18 cellular contexts compared by ENCODE assay signal in genomic region chr4:152374153-152374552, GRCh38.
A peak's percentile ranks its signal among the peaks of the same experiment; 100 is the strongest.
DNase-seq lines count a peak whose midpoint lies in the region; ATAC-seq, FAIRE-seq and TF ChIP-seq lines count a peak whose summit lies in the region.
"Had no signal": no experiment of that assay in that cellular context is flagged by ENCODE, and none has a peak within 500 bp of the region (broad histone marks: within the 10 kb centered on the region; RNA-seq: fewer than 3 reads in every experiment).

No MANE protein-coding gene starts in this region.

- no peaks in the 10 kb centered on the region for H3K9me2 ChIP-seq in SK-N-SH

- no peak overlapping the region for H3K23ac ChIP-seq in mesenchymal stem cell (ENCODE audit: low read length in 2 of 2)

- no peak overlapping the region for H3K27ac ChIP-seq in SK-N-SH (ENCODE audit: low read depth in 2 of 2, low read length in 1 of 2)
- H3K27ac ChIP-seq in mesenchymal stem cell (ENCODE audit: low read length, poor library complexity, severe bottlenecking): no peak overlapping the region
- H3K27ac ChIP-seq: C4-2B had no signal

- FAIRE-seq in islet of Langerhans (lab: Jason Lieb, UNC): peak; percentile 75
- FAIRE-seq: H54 had no signal

- H3K9me3 ChIP-seq in SK-N-SH (no peaks in the 10 kb centered on the region), mesenchymal stem cell (ENCODE audit: control insufficient read depth, low read length) (no peaks in the 10 kb centered on the region)

- no peak for TF ChIP-seq CTCF in SK-N-SH (IDR thresholded peaks at IDR 0.05)

- H3K4me1 ChIP-seq in SK-N-SH (ENCODE audit: control insufficient read depth in 1 of 2, insufficient read depth in 2 of 2, low read depth in 1 of 2, low read length in 1 of 2): no peaks in the 10 kb centered on the region; a peak in 1 of 4 replicates
- no peaks in the 10 kb centered on the region for H3K4me1 ChIP-seq in mesenchymal stem cell (ENCODE audit: control insufficient read depth, insufficient read depth, low read depth, low read length)

- POLR2A ChIA-PET in SK-N-SH (lab: Yijun Ruan, JAX): no interaction called here

- H3K18ac ChIP-seq in mesenchymal stem cell (ENCODE audit: low read depth in 1 of 2, low read length in 2 of 2): no peak overlapping the region

- H4K20me1 ChIP-seq in SK-N-SH (ENCODE audit: insufficient read depth): no peaks in the 10 kb centered on the region

- H4K8ac ChIP-seq in mesenchymal stem cell (ENCODE audit: low read length): no peak overlapping the region

- no peaks in the 10 kb centered on the region for H3F3A ChIP-seq in SK-N-SH (replicated peaks; ENCODE audit: insufficient read depth)

- H2AK5ac ChIP-seq in mesenchymal stem cell (ENCODE audit: low read length, severe bottlenecking): no peak overlapping the region

- H3K4me3 ChIP-seq in SK-N-SH (ENCODE audit: low read depth in 2 of 2, low read length in 1 of 2) (no peak overlapping the region), mesenchymal stem cell (ENCODE audit: insufficient read depth in 1 of 2, low read depth in 1 of 2, low read length in 2 of 2) (no peak overlapping the region)

- DNase-seq in SK-N-SH: no peak
- DNase-seq in activated CD4-positive, CD25-positive, alpha-beta regulatory T cell treated with anti-CD3 and anti-CD28 coated beads, Interleukin-2, amount 50 U/mL, for 72 hours: no peak
- no peak for DNase-seq in mesenchymal stem cell
- DNase-seq: MV-4-11; NCI-H1417 treated with DMSO at 0.1 percent for 48 hours; NCI-H2029; NCI-H2171; NCI-H446 treated with DMSO at 0.1 percent for 48 hours; NK-92 treated with Interleukin-12 subunit alpha and Interleukin-12 subunit beta, amount 100 ng/mL, for 24 hours; RPMI8226; SIG-M5 had no signal

- H3K79me1 ChIP-seq in mesenchymal stem cell (replicated peaks; ENCODE audit: low read length, poor library complexity, severe bottlenecking): peaks cover 13% of the 10 kb centered on the region

- H3K14ac ChIP-seq in mesenchymal stem cell (ENCODE audit: low read length in 2 of 2): no peak overlapping the region

- WGBS in SK-N-SH (ENCODE audit: low lambda C conversion rate): 86% methylated on average over 1 of the region's 1 CpG
- WGBS in mesenchymal stem cell: 79% methylated on average over 1 of the region's 1 CpG

- no peak for TF ChIP-seq EP300 in SK-N-SH (IDR thresholded peaks at IDR 0.05; ENCODE audit: borderline replicate concordance in 1 of 2, low read depth in 1 of 2, low read length in 1 of 2)

- H2BK12ac ChIP-seq in mesenchymal stem cell (ENCODE audit: low read length in 2 of 2): no peak overlapping the region

- H3K36me3 ChIP-seq in SK-N-SH (replicated peaks in 1 of 2; ENCODE audit: control insufficient read depth in 1 of 2, insufficient read depth in 2 of 2, low read length in 1 of 2) (peaks cover 0 to 3% of the 10 kb centered on the region in 2 experiments), mesenchymal stem cell (ENCODE audit: control insufficient read depth in 1 of 2, insufficient read depth in 2 of 2, low read depth in 1 of 2, low read length in 2 of 2) (no peaks in the 10 kb centered on the region)

- no peak overlapping the region for H2BK5ac ChIP-seq in mesenchymal stem cell (ENCODE audit: low read depth, low read length, poor library complexity, severe bottlenecking)

- no peak overlapping the region for H3K4ac ChIP-seq in mesenchymal stem cell (ENCODE audit: low read depth in 1 of 2, low read length in 2 of 2)

- no peak overlapping the region for H4K91ac ChIP-seq in mesenchymal stem cell (ENCODE audit: low read length)

- H2AFZ ChIP-seq in SK-N-SH (ENCODE audit: low read depth) (no peak overlapping the region), mesenchymal stem cell (ENCODE audit: low read depth, low read length) (no peak overlapping the region)

- H3K27me3 ChIP-seq in SK-N-SH (ENCODE audit: insufficient read depth): no peaks in the 10 kb centered on the region
- no peaks in the 10 kb centered on the region for H3K27me3 ChIP-seq in mesenchymal stem cell (ENCODE audit: control insufficient read depth in 1 of 2, insufficient read depth in 1 of 2, low read length in 2 of 2)

- no peak overlapping the region for H2BK120ac ChIP-seq in mesenchymal stem cell (ENCODE audit: low read depth, low read length)

- no peak for TF ChIP-seq RAD21 in SK-N-SH (IDR thresholded peaks at IDR 0.05; ENCODE audit: low read length)

- CTCF ChIA-PET in SK-N-SH (lab: Yijun Ruan, JAX): interaction anchor here (1.0 to 1.7 kb wide), 3 partner anchors 11 to 48 kb away, joined by 3 to 4 read pairs (median 3); no protein-coding TSS in a partner anchor

- no peak overlapping the region for H3K4me2 ChIP-seq in SK-N-SH
- no peak overlapping the region for H3K4me2 ChIP-seq in mesenchymal stem cell (ENCODE audit: low read length, poor library complexity, severe bottlenecking)

- no peak overlapping the region for H3K9ac ChIP-seq in SK-N-SH
- H3K9ac ChIP-seq in mesenchymal stem cell (ENCODE audit: low read length): no peak overlapping the region

- ATAC-seq in GM18498 (IDR thresholded peaks at IDR 0.05; ENCODE audit: unreplicated experiment) (peak; percentile 33), GM19035 (IDR thresholded peaks at IDR 0.05; ENCODE audit: unreplicated experiment) (peak; percentile 48), HG02610 (IDR thresholded peaks at IDR 0.05; ENCODE audit: unreplicated experiment) (peak; percentile 52), HG02759 (IDR thresholded peaks at IDR 0.05; ENCODE audit: unreplicated experiment) (no peak)

- no peak overlapping the region for H2BK15ac ChIP-seq in mesenchymal stem cell (ENCODE audit: low read depth, poor library complexity, severe bottlenecking)

- H3K79me2 ChIP-seq in SK-N-SH (ENCODE audit: insufficient read depth): peaks cover 11% of the 10 kb centered on the region

TF ChIP-seq in SK-N-SH, 30 proteins besides CTCF, POLR2A, EP300 and RAD21:
- TF ChIP-seq FOXJ3 (CRISPR knock-in tag; IDR thresholded peaks at IDR 0.05) (no peak), MXI1 (IDR thresholded peaks at IDR 0.05; ENCODE audit: low read depth, low read length) (no peak), FOSL2 (IDR thresholded peaks at IDR 0.05; ENCODE audit: borderline replicate concordance, low read depth) (no peak), IRF3 (IDR thresholded peaks at IDR 0.05; ENCODE audit: low read depth, low read length) (no peak), CHD2 (IDR thresholded peaks at IDR 0.05; ENCODE audit: low read length, partially characterized antibody) (no peak), FOXM1 (IDR thresholded peaks at IDR 0.05; ENCODE audit: low read depth) (no peak), ZBTB33 (IDR thresholded peaks at IDR 0.05; ENCODE audit: borderline replicate concordance, low read depth) (no peak), GABPA (IDR thresholded peaks at IDR 0.05; ENCODE audit: low read depth) (no peak), TEAD4 (IDR thresholded peaks at IDR 0.05; ENCODE audit: borderline replicate concordance, insufficient read depth) (no peak), SIN3A (IDR thresholded peaks at IDR 0.05; ENCODE audit: borderline replicate concordance, low read depth, low read length) (no peak), YY1 (IDR thresholded peaks at IDR 0.05; ENCODE audit: low read depth) (no peak), MAX (IDR thresholded peaks at IDR 0.05; ENCODE audit: low read depth) (no peak), MEF2A (IDR thresholded peaks at IDR 0.05; ENCODE audit: borderline replicate concordance, low read depth) (no peak), RXRA (IDR thresholded peaks at IDR 0.05; ENCODE audit: borderline replicate concordance, low read depth) (no peak), JUND (IDR thresholded peaks at IDR 0.05) (no peak), POLR2AphosphoS5 (IDR thresholded peaks at IDR 0.05; ENCODE audit: low read depth, low read length) (no peak)
